ENCODE assay signal across 1 cellular context in genomic region chr3:50570508-50571279, GRCh38.
A peak's percentile ranks its signal among the peaks of the same experiment; 100 is the strongest.
TF ChIP-seq lines count a peak whose summit lies in the region.

No MANE protein-coding gene starts in this region.

TF ChIP-seq in HepG2, 621 proteins besides CTCF, POLR2A, EP300 and RAD21:
- TF ChIP-seq POLR2AphosphoS5 (IDR thresholded peaks at IDR 0.05; ENCODE audit: low read depth, low read length), result peak; percentile 20; the same call in 1 of the 2 replicates
- no peak for TF ChIP-seq NR1H2 (CRISPR knock-in tag; IDR thresholded peaks at IDR 0.05; ENCODE audit: borderline replicate concordance, low read depth)
- TF ChIP-seq, protein P1, sequence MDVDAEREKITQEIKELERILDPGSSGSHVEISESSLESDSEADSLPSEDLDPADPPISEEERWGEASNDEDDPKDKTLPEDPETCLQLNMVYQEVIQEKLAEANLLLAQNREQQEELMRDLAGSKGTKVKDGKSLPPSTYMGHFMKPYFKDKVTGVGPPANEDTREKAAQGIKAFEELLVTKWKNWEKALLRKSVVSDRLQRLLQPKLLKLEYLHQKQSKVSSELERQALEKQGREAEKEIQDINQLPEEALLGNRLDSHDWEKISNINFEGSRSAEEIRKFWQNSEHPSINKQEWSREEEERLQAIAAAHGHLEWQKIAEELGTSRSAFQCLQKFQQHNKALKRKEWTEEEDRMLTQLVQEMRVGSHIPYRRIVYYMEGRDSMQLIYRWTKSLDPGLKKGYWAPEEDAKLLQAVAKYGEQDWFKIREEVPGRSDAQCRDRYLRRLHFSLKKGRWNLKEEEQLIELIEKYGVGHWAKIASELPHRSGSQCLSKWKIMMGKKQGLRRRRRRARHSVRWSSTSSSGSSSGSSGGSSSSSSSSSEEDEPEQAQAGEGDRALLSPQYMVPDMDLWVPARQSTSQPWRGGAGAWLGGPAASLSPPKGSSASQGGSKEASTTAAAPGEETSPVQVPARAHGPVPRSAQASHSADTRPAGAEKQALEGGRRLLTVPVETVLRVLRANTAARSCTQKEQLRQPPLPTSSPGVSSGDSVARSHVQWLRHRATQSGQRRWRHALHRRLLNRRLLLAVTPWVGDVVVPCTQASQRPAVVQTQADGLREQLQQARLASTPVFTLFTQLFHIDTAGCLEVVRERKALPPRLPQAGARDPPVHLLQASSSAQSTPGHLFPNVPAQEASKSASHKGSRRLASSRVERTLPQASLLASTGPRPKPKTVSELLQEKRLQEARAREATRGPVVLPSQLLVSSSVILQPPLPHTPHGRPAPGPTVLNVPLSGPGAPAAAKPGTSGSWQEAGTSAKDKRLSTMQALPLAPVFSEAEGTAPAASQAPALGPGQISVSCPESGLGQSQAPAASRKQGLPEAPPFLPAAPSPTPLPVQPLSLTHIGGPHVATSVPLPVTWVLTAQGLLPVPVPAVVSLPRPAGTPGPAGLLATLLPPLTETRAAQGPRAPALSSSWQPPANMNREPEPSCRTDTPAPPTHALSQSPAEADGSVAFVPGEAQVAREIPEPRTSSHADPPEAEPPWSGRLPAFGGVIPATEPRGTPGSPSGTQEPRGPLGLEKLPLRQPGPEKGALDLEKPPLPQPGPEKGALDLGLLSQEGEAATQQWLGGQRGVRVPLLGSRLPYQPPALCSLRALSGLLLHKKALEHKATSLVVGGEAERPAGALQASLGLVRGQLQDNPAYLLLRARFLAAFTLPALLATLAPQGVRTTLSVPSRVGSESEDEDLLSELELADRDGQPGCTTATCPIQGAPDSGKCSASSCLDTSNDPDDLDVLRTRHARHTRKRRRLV (CRISPR knock-in tag; IDR thresholded peaks at IDR 0.05), result no peak
- TF ChIP-seq, protein P2, sequence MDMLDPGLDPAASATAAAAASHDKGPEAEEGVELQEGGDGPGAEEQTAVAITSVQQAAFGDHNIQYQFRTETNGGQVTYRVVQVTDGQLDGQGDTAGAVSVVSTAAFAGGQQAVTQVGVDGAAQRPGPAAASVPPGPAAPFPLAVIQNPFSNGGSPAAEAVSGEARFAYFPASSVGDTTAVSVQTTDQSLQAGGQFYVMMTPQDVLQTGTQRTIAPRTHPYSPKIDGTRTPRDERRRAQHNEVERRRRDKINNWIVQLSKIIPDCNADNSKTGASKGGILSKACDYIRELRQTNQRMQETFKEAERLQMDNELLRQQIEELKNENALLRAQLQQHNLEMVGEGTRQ (IDR thresholded peaks at IDR 0.05; ENCODE audit: low read depth, low read length), result no peak
- TF ChIP-seq, protein P2 (CRISPR knock-in tag; IDR thresholded peaks at IDR 0.05; ENCODE audit: borderline replicate concordance), result no peak
- TF ChIP-seq THYN1 (CRISPR knock-in tag; IDR thresholded peaks at IDR 0.05; ENCODE audit: borderline replicate concordance, low read depth), result no peak
- no peak for TF ChIP-seq ZBTB1 (CRISPR knock-in tag; IDR thresholded peaks at IDR 0.05; ENCODE audit: borderline replicate concordance)
- TF ChIP-seq ZBTB7B (CRISPR knock-in tag; IDR thresholded peaks at IDR 0.05), result no peak
